In the genomic region with DNA sequence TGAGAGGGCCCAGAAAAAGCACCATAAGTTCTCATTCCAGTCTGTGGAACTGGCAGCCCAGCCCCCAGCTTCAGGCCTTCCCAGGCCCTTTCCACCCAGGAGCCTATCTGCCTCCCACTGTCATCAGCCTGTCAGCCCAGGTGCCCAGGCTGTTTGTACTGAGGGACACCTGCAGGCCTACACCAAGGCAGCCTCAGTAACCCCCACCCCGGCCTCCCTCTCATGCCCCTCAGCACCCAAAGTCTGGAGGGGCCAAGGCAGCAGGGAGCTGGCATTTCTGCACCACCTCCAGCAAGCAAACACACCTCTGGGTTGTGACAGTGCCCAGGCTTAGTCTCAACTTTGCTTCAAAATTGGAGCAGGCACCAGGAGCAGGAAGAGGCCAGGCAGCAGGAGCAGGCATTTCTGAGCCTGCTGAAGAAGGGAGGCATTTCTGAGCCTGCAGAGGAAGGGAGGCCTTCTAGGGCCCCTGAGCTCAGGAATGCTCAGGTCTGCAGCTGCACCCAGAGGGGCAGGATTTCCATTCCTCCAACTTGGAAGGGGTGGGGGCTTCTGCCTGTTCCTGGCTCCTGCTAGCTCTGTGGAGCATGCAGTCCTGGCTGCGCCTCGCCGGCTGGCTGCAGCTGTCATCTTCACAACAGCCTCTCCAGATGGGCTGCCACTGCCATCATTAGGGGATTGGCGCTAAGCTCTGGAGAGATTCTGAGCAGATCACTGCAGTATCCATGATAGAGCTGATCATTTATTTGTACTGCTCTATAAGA, we compare ENCODE assay signal across 16 cellular contexts.
"Had no signal": no experiment of that assay in that cellular context is flagged by ENCODE, and none has a peak within 500 bp of the region (broad histone marks: within the 10 kb centered on the region; RNA-seq: fewer than 3 reads in every experiment).

No MANE protein-coding gene starts in this region.

- H3K4me1 Mint-ChIP-seq: activated B cell treated with CpG ODN at 0.5 μM for 24 hours, immature natural killer cell, T-helper 17 cell had no signal

- H3K4me3 ChIP-seq: lung, right atrium auricular region, skin epidermis, transverse colon had no signal

- H3K36me3 Mint-ChIP-seq: immature natural killer cell had no signal

- H3K27me3 ChIP-seq: foreskin keratinocyte, neutrophil, right atrium auricular region, transverse colon had no signal

- DNase-seq: activated B cell treated with CpG ODN at 0.5 μM for 24 hours; activated CD4-positive, alpha-beta T cell treated with anti-CD3 and anti-CD28 coated beads for 48 hours; activated CD8-positive, alpha-beta memory T cell treated with anti-CD3 and anti-CD28 coated beads, Interleukin-2, amount 50 U/mL, for 48 hours; activated naive CD4-positive, alpha-beta T cell; effector CD8-positive, alpha-beta T cell; foreskin keratinocyte; immature natural killer cell; stimulated activated CD4-positive, alpha-beta T cell treated with anti-CD3 and anti-CD28 coated beads, Interleukin-4, amount 100 ng/mL, for 4 hours; stimulated activated CD8-positive, alpha-beta memory T cell treated with anti-CD3 and anti-CD28 coated beads, Interleukin-4, amount 100 ng/mL, for 48 hours; stimulated activated naive CD8-positive, alpha-beta T cell treated with anti-CD3 and anti-CD28 coated beads, Interleukin-15, Interleukin-2, amounts not matched to agents 100 U/mL and 50 U/mL, for 24 hours; T-helper 17 cell; transverse colon had no signal

- ATAC-seq: foreskin keratinocyte; stimulated activated naive CD8-positive, alpha-beta T cell treated with anti-CD3 and anti-CD28 coated beads, Interleukin-15, Interleukin-2, amounts not matched to agents 100 U/mL and 50 U/mL, for 24 hours; T-helper 17 cell had no signal

- H3K27me3 Mint-ChIP-seq: activated B cell treated with CpG ODN at 0.5 μM for 24 hours, T-helper 17 cell had no signal

- H3K27ac Mint-ChIP-seq: activated B cell treated with CpG ODN at 0.5 μM for 24 hours, immature natural killer cell, T-helper 17 cell had no signal

- H3K27ac ChIP-seq: foreskin keratinocyte, neutrophil, right atrium auricular region, skin epidermis, transverse colon had no signal

- H3K36me3 ChIP-seq: neutrophil, right atrium auricular region, transverse colon had no signal

- H3K4me3 Mint-ChIP-seq: activated B cell treated with CpG ODN at 0.5 μM for 24 hours, immature natural killer cell, T-helper 17 cell had no signal

- H3K4me1 ChIP-seq: foreskin keratinocyte, right atrium auricular region, transverse colon had no signal
